ENCODE assay signal across 11 cellular contexts in genomic region chr9:120412425-120412951, GRCh38.
DNase-seq lines count a peak whose midpoint lies in the region; ATAC-seq and TF ChIP-seq lines count a peak whose summit lies in the region.
"Had no signal": no experiment of that assay in that cellular context is flagged by ENCODE, and none has a peak within 500 bp of the region (broad histone marks: within the 10 kb centered on the region; RNA-seq: fewer than 3 reads in every experiment).

No MANE protein-coding gene starts in this region.

- H3K9ac ChIP-seq in neural progenitor cell, result no peak overlapping the region

- H3K36me3 Mint-ChIP-seq in neural progenitor cell, result peaks cover 27% of the 10 kb centered on the region
- H3K36me3 Mint-ChIP-seq in Calu3 (ENCODE audit: insufficient read depth, unreplicated experiment), result peaks cover 10% of the 10 kb centered on the region

- peaks cover 34% of the 10 kb centered on the region for H3F3A ChIP-seq in neural progenitor cell (ENCODE audit: low read depth)

- TF ChIP-seq CTCF in neural progenitor cell (IDR thresholded peaks at IDR 0.05) (no peak), Calu3 (IDR thresholded peaks at IDR 0.05; ENCODE audit: unreplicated experiment) (no peak), A673 (conservative IDR thresholded peaks at IDR 0.05; ENCODE audit: low read depth, low read length) (no peak)

- intact Hi-C loops in left colon (cut with DNase I, micrococcal nuclease), result no loop called here
- intact Hi-C loops in Calu3 (cut with micrococcal nuclease; ENCODE audit: unreplicated experiment), result no loop called here
- intact Hi-C loops in A673 (cut with micrococcal nuclease; ENCODE audit: unreplicated experiment), result no loop called here

- H3K9me3 Mint-ChIP-seq in neural progenitor cell (no peaks in the 10 kb centered on the region), Calu3 (ENCODE audit: low read depth, unreplicated experiment) (no peaks in the 10 kb centered on the region)

- POLR2A ChIA-PET in A673 (lab: Charles Lee; ENCODE audit: low non-redundant PET), result no interaction called here

- H2AFZ ChIP-seq in neural progenitor cell (replicated peaks), result no peak overlapping the region

- peak overlapping the region; percentile 72 for H3K4me2 ChIP-seq in neural progenitor cell

- ATAC-seq in left colon, result no peak
- ATAC-seq: activated CD4-positive, alpha-beta T cell treated with anti-CD3 and anti-CD28 coated beads for 36 hours; PC-3 had no signal

- H3K27me3 Mint-ChIP-seq in neural progenitor cell (ENCODE audit: insufficient read depth, low read depth) (no peaks in the 10 kb centered on the region), Calu3 (ENCODE audit: unreplicated experiment) (no peaks in the 10 kb centered on the region)
- H3K27me3 Mint-ChIP-seq: activated CD4-positive, alpha-beta T cell treated with anti-CD3 and anti-CD28 coated beads for 36 hours had no signal

- H3K4me3 ChIP-seq in neural progenitor cell, result no peak overlapping the region
- no peak overlapping the region for H3K4me3 ChIP-seq in A673 (ENCODE audit: low read depth, low read length, poor library complexity, severe bottlenecking)

- H3K4me3 Mint-ChIP-seq in neural progenitor cell, result no peak overlapping the region
- no peak overlapping the region for H3K4me3 Mint-ChIP-seq in Calu3 (ENCODE audit: low read depth, unreplicated experiment)
- H3K4me3 Mint-ChIP-seq: activated CD4-positive, alpha-beta T cell treated with anti-CD3 and anti-CD28 coated beads for 36 hours had no signal

- CTCF ChIA-PET in Calu3 (lab: Charles Lee), result no interaction called here
- CTCF ChIA-PET in A673 (lab: Charles Lee), result no interaction called here

- H3K9me3 ChIP-seq in neural progenitor cell (ENCODE audit: low read depth), result no peaks in the 10 kb centered on the region
- no peaks in the 10 kb centered on the region for H3K9me3 ChIP-seq in A673 (ENCODE audit: low read depth, low read length, poor library complexity, severe bottlenecking)

- H3K4me1 Mint-ChIP-seq in neural progenitor cell (peaks cover 9% of the 10 kb centered on the region), Calu3 (ENCODE audit: low read depth, unreplicated experiment) (no peaks in the 10 kb centered on the region)
- H3K4me1 Mint-ChIP-seq: activated CD4-positive, alpha-beta T cell treated with anti-CD3 and anti-CD28 coated beads for 36 hours had no signal

- H3K27ac ChIP-seq in neural progenitor cell (peak overlapping the region; percentile 81), A673 (ENCODE audit: low read depth, low read length, poor library complexity, severe bottlenecking) (no peak overlapping the region)

- H3K79me2 ChIP-seq in neural progenitor cell (ENCODE audit: low read depth), result no peaks in the 10 kb centered on the region

- H3K27me3 ChIP-seq in neural progenitor cell (no peaks in the 10 kb centered on the region), A673 (replicated peaks; ENCODE audit: insufficient read depth, low read depth, low read length, poor library complexity) (no peaks in the 10 kb centered on the region)

- peaks cover 36% of the 10 kb centered on the region for H4K20me1 ChIP-seq in neural progenitor cell (ENCODE audit: low read depth)

- DNase-seq in GM04503 (ENCODE audit: low read depth) (peak; percentile 56), NCI-H69 (lab: John Stamatoyannopoulos, UW) (peak; percentile 78), fibroblast of the conjunctiva (ENCODE audit: low read depth) (peak; percentile 22), neural progenitor cell (ENCODE audit: low spot score) (peak; percentile 39), left colon (no peak), Calu3 (no peak), A673 (ENCODE audit: low spot score) (no peak)
- DNase-seq in effector CD8-positive, alpha-beta T cell (lab: John Stamatoyannopoulos, UW), result no peak
- DNase-seq: activated CD4-positive, alpha-beta T cell treated with anti-CD3 and anti-CD28 coated beads for 36 hours; amniotic stem cell; PC-3 had no signal

- BruUV-seq in Calu3 (replicated peaks; lab: Mats Ljungman, UMichigan), result no TSS peak
- no TSS peak for BruUV-seq in A673 (replicated peaks; lab: Mats Ljungman, UMichigan)

- no peaks in the 10 kb centered on the region for H3K36me3 ChIP-seq in neural progenitor cell
- peaks cover 44% of the 10 kb centered on the region for H3K36me3 ChIP-seq in A673 (ENCODE audit: insufficient read depth, low read length, poor library complexity, severe bottlenecking)

- peaks cover 39% of the 10 kb centered on the region for H3K4me1 ChIP-seq in neural progenitor cell
- H3K4me1 ChIP-seq in A673 (ENCODE audit: insufficient read depth, low read length, poor library complexity, severe bottlenecking), result peaks cover 21% of the 10 kb centered on the region

- H3K27ac Mint-ChIP-seq in neural progenitor cell (no peak overlapping the region), Calu3 (ENCODE audit: unreplicated experiment) (no peak overlapping the region)
- H3K27ac Mint-ChIP-seq: activated CD4-positive, alpha-beta T cell treated with anti-CD3 and anti-CD28 coated beads for 36 hours had no signal

Comparison
In these comparisons a context has a peak if more than half of its experiments do, and no peak if none do; other contexts are left out.
1. DNase-seq: peak in GM04503 (single experiment), NCI-H69 (single experiment), fibroblast of the conjunctiva (single experiment) and neural progenitor cell (single experiment); none in effector CD8-positive, alpha-beta T cell (single experiment), left colon (0 of 2), Calu3 (single experiment) and A673 (single experiment).